In genomic region chr9:127854169-127854833, GRCh38 we compare ENCODE assay signal across 9 cellular contexts. TPM values are rescaled to one million over a fixed set of nuclear protein-coding genes. Genes with fewer than 3 reads are reported as not detected.
DNase-seq lines count a peak whose midpoint lies in the region; ATAC-seq, FAIRE-seq and TF ChIP-seq lines count a peak whose summit lies in the region.
"Had no signal": no experiment of that assay in that cellular context is flagged by ENCODE, and none has a peak within 500 bp of the region (broad histone marks: within the 10 kb centered on the region; RNA-seq: fewer than 3 reads in every experiment).

ENG (minus strand) TSS chr9:127854658; CDS start chr9:127854355, 303 bp downstream.

- WGBS in pancreas, 2 donors, result 60 to 61% methylated on average over 35 to 37 of the region's 37 CpGs

- H3K36me3 Mint-ChIP-seq in activated naive CD4-positive, alpha-beta T cell treated with anti-CD3 and anti-CD28 coated beads, Interleukin-2, amount 10 ng/mL, durations not matched to agents 7 days and 5 days, result peaks cover 24% of the 10 kb centered on the region

- peaks cover 43% of the 10 kb centered on the region for H3K4me1 Mint-ChIP-seq in activated naive CD4-positive, alpha-beta T cell treated with anti-CD3 and anti-CD28 coated beads, Interleukin-2, amount 10 ng/mL, durations not matched to agents 7 days and 5 days

- no peak for TF ChIP-seq CTCF in pancreas (IDR thresholded peaks at IDR 0.05)

- H3K27me3 ChIP-seq in ACC112 (ENCODE audit: insufficient read depth, low read length), result no peaks in the 10 kb centered on the region
- H3K27me3 ChIP-seq in H7 (ENCODE audit: control insufficient read depth, insufficient read depth, low read length), result no peaks in the 10 kb centered on the region
- H3K27me3 ChIP-seq in pancreas, result no peaks in the 10 kb centered on the region

- peaks cover 26% of the 10 kb centered on the region for H3K36me3 ChIP-seq in ACC112 (ENCODE audit: insufficient read depth, low read length)
- H3K36me3 ChIP-seq in H7 (replicated peaks; ENCODE audit: control insufficient read depth, insufficient read depth, low read length), result no peaks in the 10 kb centered on the region
- H3K36me3 ChIP-seq in pancreas, result no peaks in the 10 kb centered on the region

- H3K27me3 Mint-ChIP-seq in activated naive CD4-positive, alpha-beta T cell treated with anti-CD3 and anti-CD28 coated beads, Interleukin-2, amount 10 ng/mL, durations not matched to agents 7 days and 5 days, result peaks cover 5% of the 10 kb centered on the region

- ATAC-seq in pancreas (peak in 3 of 4 donors; percentile 61 to 72 (median 70)), HG03520 (IDR thresholded peaks at IDR 0.05; ENCODE audit: unreplicated experiment) (no peak)

- FAIRE-seq in pancreas (lab: Jason Lieb, UNC), result no peak
- FAIRE-seq: GM18507 had no signal

- DNase-seq in H7 (peak; percentile 86), globus pallidus (ENCODE audit: low spot score) (peak; percentile 36), pancreas (peak in 1 of 6 donors; percentile 37), DMS79 (lab: John Stamatoyannopoulos, UW) (no peak), NCI-H82 treated with DMSO at 0.1 percent for 48 hours (lab: John Stamatoyannopoulos, UW; ENCODE audit: unreplicated experiment) (no peak)
- peak; percentile 57 for DNase-seq in activated naive CD4-positive, alpha-beta T cell treated with anti-CD3 and anti-CD28 coated beads, Interleukin-2, amount 10 ng/mL, durations not matched to agents 7 days and 5 days

- H2AFZ ChIP-seq in ACC112 (ENCODE audit: low read length, unreplicated experiment), result no peak within 1 kb of the TSS

- intact Hi-C loops in pancreas (cut with DNase I), result no loop called here

- H3K4me3 ChIP-seq in ACC112 (ENCODE audit: low read depth, low read length), result peak within 1 kb of the TSS; percentile 96
- H3K4me3 ChIP-seq in H7 (ENCODE audit: insufficient read depth, low read depth, low read length), result peak within 1 kb of the TSS; percentile 10; the same call in 1 of the 2 replicates
- H3K4me3 ChIP-seq in pancreas, result peak within 1 kb of the TSS; percentile 8 to 39 (median 20)

- H3K27ac Mint-ChIP-seq in activated naive CD4-positive, alpha-beta T cell treated with anti-CD3 and anti-CD28 coated beads, Interleukin-2, amount 10 ng/mL, durations not matched to agents 7 days and 5 days, result peak within 1 kb of the TSS; percentile 88

- H3K4me1 ChIP-seq in ACC112 (ENCODE audit: control insufficient read depth, insufficient read depth, low read length, unreplicated experiment) (peaks cover 21% of the 10 kb centered on the region), pancreas (peaks cover 0 to 10% (median 0%) of the 10 kb centered on the region in 3 donors)

- H3K27ac ChIP-seq in ACC112 (ENCODE audit: low read depth, low read length) (peak within 1 kb of the TSS; percentile 49), pancreas (peak within 1 kb of the TSS in 3 of 4 donors; percentile 29 to 46 (median 33))

- H3K9me3 ChIP-seq in pancreas, result no peaks in the 10 kb centered on the region

- H3K79me2 ChIP-seq in ACC112 (ENCODE audit: control insufficient read depth, insufficient read depth, low read length, unreplicated experiment), result peaks cover 60% of the 10 kb centered on the region

- peak within 1 kb of the TSS; percentile 88 for H3K4me3 Mint-ChIP-seq in activated naive CD4-positive, alpha-beta T cell treated with anti-CD3 and anti-CD28 coated beads, Interleukin-2, amount 10 ng/mL, durations not matched to agents 7 days and 5 days

- CTCF ChIA-PET in activated naive CD4-positive, alpha-beta T cell treated with anti-CD3 and anti-CD28 coated beads, Interleukin-2, amount 10 ng/mL, durations not matched to agents 7 days and 5 days (lab: Charles Lee), result interaction anchor here (2.4 to 2.5 kb wide), 2 partner anchors 15 to 119 kb away, joined by 8 to 10 read pairs; partner anchors contain the start of gene TOR2A

- peaks cover 13% of the 10 kb centered on the region for H3K9me3 Mint-ChIP-seq in activated naive CD4-positive, alpha-beta T cell treated with anti-CD3 and anti-CD28 coated beads, Interleukin-2, amount 10 ng/mL, durations not matched to agents 7 days and 5 days

RNA-seq across cellular contexts. Expression of gene ENG, which starts in this region (rescaled TPM):
- 1.4 and 1.8 TPM in 2 replicates for total RNA-seq in H7 (2014; rRNA removed; shearing (Covaris generic))
- total RNA-seq in pancreas, result 10 to 100 TPM in 5 of 6 donors, 1 to 10 TPM in 1; 9.7 to 42.4 (median 13.6) TPM
- polyA plus RNA-seq in pancreas, result 10 to 100 TPM; 25.8 to 32.9 TPM

Comparison
In these comparisons a context has a peak if more than half of its experiments do, and no peak if none do; other contexts are left out.
1. H3K4me3 ChIP-seq: peak in every context shown above with its lines; median percentile 96 in ACC112; 20 in pancreas; 10 in H7.
2. DNase-seq: peak in H7 (single experiment), activated naive CD4-positive, alpha-beta T cell treated with anti-CD3 and anti-CD28 coated beads, Interleukin-2, amount 10 ng/mL, durations not matched to agents 7 days and 5 days (single experiment) and globus pallidus (single experiment); none in DMS79 (single experiment) and NCI-H82 treated with DMSO at 0.1 percent for 48 hours (single experiment).